34 cellular contexts compared by ENCODE assay signal in genomic region chrX:145886469-145886868, GRCh38.
DNase-seq lines count a peak whose midpoint lies in the region; ATAC-seq, FAIRE-seq and TF ChIP-seq lines count a peak whose summit lies in the region.
"Had no signal": no experiment of that assay in that cellular context is flagged by ENCODE, and none has a peak within 500 bp of the region (broad histone marks: within the 10 kb centered on the region; RNA-seq: fewer than 3 reads in every experiment).

No MANE protein-coding gene starts in this region.

- no peaks in the 10 kb centered on the region for H3K4me1 ChIP-seq in HEK293 (ENCODE audit: control insufficient read depth, insufficient read depth, low read length)
- no peaks in the 10 kb centered on the region for H3K4me1 ChIP-seq in K562 (replicated peaks in 1 of 2; ENCODE audit: control insufficient read depth in 2 of 2, insufficient read depth in 2 of 2, low read length in 2 of 2)
- H3K4me1 ChIP-seq: A549; BE2C; BLaER1; BLaER1 treated with 17β-estradiol and CSF1 and Interleukin-3, amounts not matched to agents 10 nM and 100 nM; Caco-2 had no signal

- no peak overlapping the region for H3K4me3 Mint-ChIP-seq in activated CD4-positive, alpha-beta T cell treated with anti-CD3 and anti-CD28 coated beads, Interleukin-2, amount 10 ng/mL, durations not matched to agents 7 days and 5 days
- H3K4me3 Mint-ChIP-seq: B cell; CD14-positive monocyte; CD4-positive, alpha-beta T cell; CD4-positive, CD25-positive, alpha-beta regulatory T cell; CD8-positive, alpha-beta memory T cell; CD8-positive, alpha-beta T cell had no signal

- H3K9me3 Mint-ChIP-seq in activated CD4-positive, alpha-beta T cell treated with anti-CD3 and anti-CD28 coated beads, Interleukin-2, amount 10 ng/mL, durations not matched to agents 7 days and 5 days, result peaks cover 4% of the 10 kb centered on the region

- H3K9me3 ChIP-seq in HEK293 (ENCODE audit: control insufficient read depth, insufficient read depth, low read depth, low read length), result no peaks in the 10 kb centered on the region; the same call in 1 of the 2 replicates
- no peaks in the 10 kb centered on the region for H3K9me3 ChIP-seq in K562 (replicated peaks; ENCODE audit: control insufficient read depth, insufficient read depth, low read depth, low read length)
- H3K9me3 ChIP-seq: A549; BE2C; BLaER1; BLaER1 treated with 17β-estradiol and CSF1 and Interleukin-3, amounts not matched to agents 10 nM and 100 nM; Caco-2 had no signal

- WGBS in K562 (ENCODE audit: insufficient coverage, low coverage, missing lambda C conversion rate), result no CpG with 5 or more reads among the region's 1 CpG

- no peak overlapping the region for H3K27ac Mint-ChIP-seq in activated CD4-positive, alpha-beta T cell treated with anti-CD3 and anti-CD28 coated beads, Interleukin-2, amount 10 ng/mL, durations not matched to agents 7 days and 5 days
- H3K27ac Mint-ChIP-seq: B cell; CD14-positive monocyte; CD4-positive, alpha-beta memory T cell; CD4-positive, alpha-beta T cell; CD4-positive, CD25-positive, alpha-beta regulatory T cell; CD8-positive, alpha-beta memory T cell; CD8-positive, alpha-beta T cell had no signal

- TF ChIP-seq CTCF in D721Med (IDR thresholded peaks at IDR 0.05; ENCODE audit: insufficient read depth, missing control alignments), result no peak
- TF ChIP-seq CTCF in HEK293 (tag by site-specific recombination; IDR thresholded peaks at IDR 0.05), result no peak
- TF ChIP-seq CTCF in K562 (IDR thresholded peaks at IDR 0.05 in 2 of 3, conservative IDR thresholded peaks at IDR 0.05 in 1 of 3; ENCODE audit: insufficient read depth in 2 of 3, low read depth in 1 of 3, low read length in 3 of 3), result no peak

- H3K36me3 ChIP-seq in HEK293 (ENCODE audit: control insufficient read depth in 2 of 2, insufficient read depth in 1 of 2, low read length in 2 of 2) (no peaks in the 10 kb centered on the region), K562 (ENCODE audit: control insufficient read depth, insufficient read depth, low read length) (no peaks in the 10 kb centered on the region)
- H3K36me3 ChIP-seq: BE2C; BLaER1; BLaER1 treated with 17β-estradiol and CSF1 and Interleukin-3, amounts not matched to agents 10 nM and 100 nM had no signal

- H3K9me1 ChIP-seq in K562 (ENCODE audit: control insufficient read depth, insufficient read depth, low read length), result no peaks in the 10 kb centered on the region

- no peak overlapping the region for H3K27ac ChIP-seq in HEK293 (ENCODE audit: extremely low read depth, low read depth, low read length)
- no peak overlapping the region for H3K27ac ChIP-seq in K562 (ENCODE audit: extremely low read depth, low read depth, low read length)
- H3K27ac ChIP-seq: 22Rv1; A549; BLaER1; BLaER1 treated with 17β-estradiol and CSF1 and Interleukin-3, amounts not matched to agents 10 nM and 100 nM; C4-2B had no signal

- ATAC-seq in K562 (no peak), GM18520 (IDR thresholded peaks at IDR 0.05; ENCODE audit: unreplicated experiment) (no peak)
- ATAC-seq: A549; CD8-positive, alpha-beta T cell had no signal

- H3K4me2 ChIP-seq in K562 (ENCODE audit: insufficient read depth, low read length), result no peak overlapping the region
- H3K4me2 ChIP-seq: A549; BLaER1; BLaER1 treated with 17β-estradiol and CSF1 and Interleukin-3, amounts not matched to agents 10 nM and 100 nM had no signal

- H3K27me3 ChIP-seq in K562 (ENCODE audit: control insufficient read depth in 2 of 2, insufficient read depth in 2 of 2, low read length in 2 of 2), result no peaks in the 10 kb centered on the region
- H3K27me3 ChIP-seq: BE2C had no signal

- H3K9ac ChIP-seq in K562 (ENCODE audit: insufficient read depth in 1 of 2, low read depth in 2 of 2, low read length in 2 of 2), result no peak overlapping the region
- H3K9ac ChIP-seq: BLaER1; BLaER1 treated with 17β-estradiol and CSF1 and Interleukin-3, amounts not matched to agents 10 nM and 100 nM had no signal

- no peaks in the 10 kb centered on the region for H3K27me3 Mint-ChIP-seq in activated CD4-positive, alpha-beta T cell treated with anti-CD3 and anti-CD28 coated beads, Interleukin-2, amount 10 ng/mL, durations not matched to agents 7 days and 5 days
- H3K27me3 Mint-ChIP-seq: B cell; CD4-positive, alpha-beta memory T cell; CD4-positive, alpha-beta T cell; CD4-positive, CD25-positive, alpha-beta regulatory T cell; CD8-positive, alpha-beta memory T cell had no signal

- no TSS peak for BruUV-seq in K562 (replicated peaks; lab: Mats Ljungman, UMichigan)

- no peak for TF ChIP-seq EP300 in K562 (IDR thresholded peaks at IDR 0.05; ENCODE audit: low read length)

- H3K36me3 Mint-ChIP-seq in activated CD4-positive, alpha-beta T cell treated with anti-CD3 and anti-CD28 coated beads, Interleukin-2, amount 10 ng/mL, durations not matched to agents 7 days and 5 days (ENCODE audit: low read depth), result no peaks in the 10 kb centered on the region
- H3K36me3 Mint-ChIP-seq: CD14-positive monocyte; CD4-positive, alpha-beta memory T cell; CD4-positive, CD25-positive, alpha-beta regulatory T cell; CD8-positive, alpha-beta memory T cell; CD8-positive, alpha-beta T cell had no signal

- no peaks in the 10 kb centered on the region for H4K20me1 ChIP-seq in K562 (replicated peaks; ENCODE audit: control insufficient read depth, insufficient read depth, low read length)
- H4K20me1 ChIP-seq: BLaER1; BLaER1 treated with 17β-estradiol and CSF1 and Interleukin-3, amounts not matched to agents 10 nM and 100 nM had no signal

- no peaks in the 10 kb centered on the region for H3K79me2 ChIP-seq in K562 (ENCODE audit: control insufficient read depth, insufficient read depth, low read length)

- no peak overlapping the region for H3K4me3 ChIP-seq in HEK293 (ENCODE audit: low read depth, low read length)
- no peak overlapping the region for H3K4me3 ChIP-seq in K562
- H3K4me3 ChIP-seq: A549; BLaER1; BLaER1 treated with 17β-estradiol and CSF1 and Interleukin-3, amounts not matched to agents 10 nM and 100 nM had no signal

- FAIRE-seq in D721Med (lab: Jason Lieb, UNC) (peak; percentile 29), K562 (lab: Jason Lieb, UNC) (no peak)
- FAIRE-seq: A204.1 had no signal

- intact Hi-C loops in K562 (cut with micrococcal nuclease), result no loop called here

- TF ChIP-seq RAD21 in K562 (CRISPR knock-in tag; conservative IDR thresholded peaks at IDR 0.05 in 1 of 2, IDR thresholded peaks at IDR 0.05 in 1 of 2), result no peak

- in situ Hi-C loops in K562 (cut with MboI), result no loop called here

- H3K4me1 Mint-ChIP-seq in activated CD4-positive, alpha-beta T cell treated with anti-CD3 and anti-CD28 coated beads, Interleukin-2, amount 10 ng/mL, durations not matched to agents 7 days and 5 days, result no peaks in the 10 kb centered on the region
- H3K4me1 Mint-ChIP-seq: B cell; CD14-positive monocyte; CD4-positive, alpha-beta memory T cell; CD4-positive, CD25-positive, alpha-beta regulatory T cell; CD8-positive, alpha-beta memory T cell had no signal

- DNase-seq in D721Med (ENCODE audit: insufficient read length, low spot score) (no peak), K562 (ENCODE audit: extremely low read depth in 1 of 4, low spot score in 3 of 4) (no peak), NCI-H345 treated with DMSO at 0.1 percent for 48 hours (lab: John Stamatoyannopoulos, UW; ENCODE audit: unreplicated experiment) (no peak)
- no peak for DNase-seq in activated CD4-positive, alpha-beta T cell treated with anti-CD3 and anti-CD28 coated beads, Interleukin-2, amount 10 ng/mL, durations not matched to agents 7 days and 5 days
- DNase-seq: 8988T; ACHN; AML-193; BE2C; C1 segment of cervical spinal cord; Caco-2; Calu3; CD4-positive, alpha-beta memory T cell; CD4-positive, alpha-beta T cell; CD4-positive, CD25-positive, alpha-beta regulatory T cell; CD8-positive, alpha-beta memory T cell; CD8-positive, alpha-beta T cell; COR-L47; DMS 273 treated with DMSO at 0.1 percent for 48 hours; DMS153; DMS53; DMS79; DMS79 treated with DMSO at 0.1 percent for 48 hours; DND-41; EL had no signal

- H2AFZ ChIP-seq in K562 (ENCODE audit: low read depth, low read length), result no peak overlapping the region

- TF ChIP-seq POLR2A in K562 (conservative IDR thresholded peaks at IDR 0.05), result no peak

- POLR2A ChIA-PET in HEK293 (lab: Yijun Ruan, JAX) (no interaction called here), K562 (lab: Yijun Ruan, JAX) (no interaction called here)
- POLR2A ChIA-PET in activated CD4-positive, alpha-beta T cell treated with anti-CD3 and anti-CD28 coated beads, Interleukin-2, amount 10 ng/mL, durations not matched to agents 7 days and 5 days (lab: Charles Lee), result no interaction called here

- CTCF ChIA-PET in HEK293 (lab: Yijun Ruan, JAX) (no interaction called here), K562 (lab: Yijun Ruan, JAX; ENCODE audit: low intra/inter-chr PET ratio) (no interaction called here)
- CTCF ChIA-PET in activated CD4-positive, alpha-beta T cell treated with anti-CD3 and anti-CD28 coated beads, Interleukin-2, amount 10 ng/mL, durations not matched to agents 7 days and 5 days (lab: Charles Lee), result no interaction called here

TF ChIP-seq in HEK293, 187 proteins besides CTCF, POLR2A, EP300 and RAD21:
- no peak for TF ChIP-seq ZNF837 (tag by site-specific recombination; IDR thresholded peaks at IDR 0.05)
- peak; percentile 52; the same call in 1 of the 2 replicates for TF ChIP-seq ZNF10 (tag by site-specific recombination; IDR thresholded peaks at IDR 0.05)
TF ChIP-seq in HEK293: peak in this region for 1.

TF ChIP-seq in K562, 482 proteins besides CTCF, POLR2A, EP300 and RAD21:
- TF ChIP-seq HDGF (IDR thresholded peaks at IDR 0.05) (no peak), ZNF165 (CRISPR knock-in tag; IDR thresholded peaks at IDR 0.05; ENCODE audit: borderline replicate concordance) (no peak), MCM5 (IDR thresholded peaks at IDR 0.05; ENCODE audit: low read depth) (no peak), FOS (IDR thresholded peaks at IDR 0.05; ENCODE audit: extremely low read depth, insufficient read length) (no peak), ZNF253 (CRISPR knock-in tag; conservative IDR thresholded peaks at IDR 0.05) (no peak), SAFB (IDR thresholded peaks at IDR 0.05; ENCODE audit: borderline replicate concordance, low read depth, low read length) (no peak), L3MBTL2 (IDR thresholded peaks at IDR 0.05) (no peak), ZNF134 (CRISPR knock-in tag; conservative IDR thresholded peaks at IDR 0.05) (peak; percentile 51; the same call in 1 of the 2 replicates)
TF ChIP-seq in K562: peak in this region for 1.
